In genomic region chr1:143729451-143730111, GRCh38 we compare ENCODE assay signal across 7 cellular contexts.
DNase-seq lines count a peak whose midpoint lies in the region; ATAC-seq and TF ChIP-seq lines count a peak whose summit lies in the region.
"Not testable (repeated sequence)": the region's sequence is repeated elsewhere in the genome, so short reads cannot be mapped to it uniquely, and the experiment has no call there.

No MANE protein-coding gene starts in this region.

- not testable (repeated sequence) for H3F3A ChIP-seq in GM23248 (ENCODE audit: insufficient read depth)

- peak; percentile 56 for ATAC-seq in HG03342 (IDR thresholded peaks at IDR 0.05; ENCODE audit: unreplicated experiment)
- ATAC-seq in Right ventricle myocardium superior (ENCODE audit: poor library complexity), result peak; percentile 91

- TF ChIP-seq POLR2A in GM18526 (IDR thresholded peaks at IDR 0.05; ENCODE audit: extremely low read depth, insufficient read length), result peak; percentile 15

- not testable (repeated sequence) for H3K27ac ChIP-seq in GM23248
- peak overlapping the region; percentile 49 for H3K27ac ChIP-seq in parathyroid adenoma

- not testable (repeated sequence) for H3K9me2 ChIP-seq in GM23248 (ENCODE audit: insufficient read depth)

- H3K9ac ChIP-seq in GM23248, parathyroid adenoma: not testable (repeated sequence)

- WGBS in GM23248 (ENCODE audit: low coverage in 1 of 2, low lambda C conversion rate in 2 of 2, missing lambda C conversion rate in 2 of 2), 2 experiments, result 0% methylated on average over 3 of the region's 39 CpGs; no CpG with 5 or more reads in 1 of the 2 experiments

- not testable (repeated sequence) for H3K9me3 ChIP-seq in GM23248 (ENCODE audit: low read depth); parathyroid adenoma (ENCODE audit: control insufficient read depth, low read length)

- H4K20me1 ChIP-seq in GM23248 (ENCODE audit: insufficient read depth), result not testable (repeated sequence)

- in situ Hi-C loops in GM23248 (cut with MboI), result not testable (repeated sequence)

- intact Hi-C loops in Right ventricle myocardium superior (cut with DNase I), result not testable (repeated sequence)

- not testable (repeated sequence) for H3K4me3 ChIP-seq in GM23248; parathyroid adenoma (ENCODE audit: low read depth, low read length)

- H3K79me2 ChIP-seq in GM23248 (ENCODE audit: insufficient read depth); parathyroid adenoma: not testable (repeated sequence)

- H3K36me3 ChIP-seq in GM23248 (ENCODE audit: low read depth); parathyroid adenoma (ENCODE audit: control insufficient read depth, insufficient read depth, low read length): not testable (repeated sequence)

- H3K4me2 ChIP-seq in GM23248 (ENCODE audit: unreplicated experiment); parathyroid adenoma (ENCODE audit: low read length): not testable (repeated sequence)

- H2AFZ ChIP-seq in GM23248, parathyroid adenoma: not testable (repeated sequence)

- not testable (repeated sequence) for H3K4me1 ChIP-seq in GM23248 (ENCODE audit: insufficient read depth); parathyroid adenoma

- not testable (repeated sequence) for TF ChIP-seq CTCF in parathyroid adenoma (IDR thresholded peaks at IDR 0.05)

- not testable (repeated sequence) for H3K27me3 ChIP-seq in GM23248 (replicated peaks; ENCODE audit: insufficient read depth); parathyroid adenoma (ENCODE audit: control insufficient read depth, insufficient read depth, low read length)

- DNase-seq in GM23248, result peak; percentile 3
- peak; percentile 49 for DNase-seq in SIG-M5 treated with dmso at 0.1 percent for 504 hours (lab: John Stamatoyannopoulos, UW; ENCODE audit: unreplicated experiment)
- DNase-seq in activated effector memory CD4-positive, alpha-beta T cell treated with anti-CD3 and anti-CD28 coated beads, Interleukin-2, amount 50 U/mL, for 16 hours, result peak; percentile 80
- DNase-seq in Right ventricle myocardium superior, result not testable (repeated sequence)
